Comparison of ENCODE assay signal across 12 cellular contexts in genomic region chr5:39427225-39427624, GRCh38. TPM values are rescaled to one million over a fixed set of nuclear protein-coding genes. Genes with fewer than 3 reads are reported as not detected.
DNase-seq lines count a peak whose midpoint lies in the region; ATAC-seq, FAIRE-seq and TF ChIP-seq lines count a peak whose summit lies in the region.
"Had no signal": no experiment of that assay in that cellular context is flagged by ENCODE, and none has a peak within 500 bp of the region (broad histone marks: within the 10 kb centered on the region; RNA-seq: fewer than 3 reads in every experiment).

No MANE protein-coding gene starts in this region.

- TF ChIP-seq EP300 in sigmoid colon (IDR thresholded peaks at IDR 0.05), result no peak

- intact Hi-C loops in sigmoid colon (cut with DNase I), result loop anchor here (5.0 kb wide), 1 partner anchor 50 kb away; no protein-coding TSS in a partner anchor

- WGBS in sigmoid colon, 2 donors, result 9 to 44% methylated on average over 3 of the region's 3 CpGs

- peak overlapping the region; percentile 48 to 91 (median 85) for H3K27ac ChIP-seq in sigmoid colon

- no peaks in the 10 kb centered on the region for H3K27me3 ChIP-seq in sigmoid colon
- H3K27me3 ChIP-seq: Peyer's patch had no signal

- peaks cover 0 to 30% (median 18%) of the 10 kb centered on the region in 4 donors for H3K4me1 ChIP-seq in sigmoid colon

- H3K4me3 ChIP-seq in fibroblast of the aortic adventitia (ENCODE audit: low read depth, low read length) (no peak overlapping the region), sigmoid colon (no peak overlapping the region)
- H3K4me3 ChIP-seq: lung, Peyer's patch had no signal

- no peaks in the 10 kb centered on the region for H3K9me3 ChIP-seq in sigmoid colon
- H3K9me3 ChIP-seq: Peyer's patch had no signal

- no peak for TF ChIP-seq POLR2A in sigmoid colon (IDR thresholded peaks at IDR 0.05)

- peak; percentile 48 for DNase-seq in ELR (ENCODE audit: low read depth)
- DNase-seq in fibroblast of the aortic adventitia (ENCODE audit: low read depth), result peak; percentile 62
- DNase-seq in sigmoid colon, result no peak
- DNase-seq in NCI-H146 treated with DMSO at 0.1 percent for 48 hours (lab: John Stamatoyannopoulos, UW; ENCODE audit: unreplicated experiment), result no peak
- DNase-seq: dorsolateral prefrontal cortex, Peyer's patch had no signal

- ATAC-seq in GM18868 (IDR thresholded peaks at IDR 0.05; ENCODE audit: unreplicated experiment) (no peak), HG03175 (IDR thresholded peaks at IDR 0.05; ENCODE audit: unreplicated experiment) (no peak), HG02678 (IDR thresholded peaks at IDR 0.05; ENCODE audit: unreplicated experiment) (no peak)
- ATAC-seq: activated naive CD4-positive, alpha-beta T cell treated with anti-CD3 and anti-CD28 coated beads, Interleukin-2, amount 50 U/mL, for 72 hours had no signal

- no peaks in the 10 kb centered on the region for H3K36me3 ChIP-seq in sigmoid colon
- H3K36me3 ChIP-seq: Peyer's patch had no signal

- TF ChIP-seq CTCF in fibroblast of the aortic adventitia (IDR thresholded peaks at IDR 0.05; ENCODE audit: insufficient read depth, low read length) (no peak), sigmoid colon (IDR thresholded peaks at IDR 0.05) (no peak)

- peak; percentile 95 for FAIRE-seq in TTC549 (lab: Jason Lieb, UNC)

RNA-seq across cellular contexts. Expression of gene DAB2, which starts 2.4 kb away (rescaled TPM):
- 217 and 1,070 TPM in 2 replicates for total RNA-seq in fibroblast of the aortic adventitia (ENCODE audit: low replicate concordance)
- total RNA-seq in sigmoid colon, result 10 to 100 TPM; 55.0 to 74.1 (median 59.9) TPM
- 10 to 100 TPM; 17.9 to 30.6 (median 20.8) TPM for polyA plus RNA-seq in sigmoid colon

Comparison
In these comparisons a context has a peak if more than half of its experiments do, and no peak if none do; other contexts are left out.
1. DNase-seq: peak in ELR (single experiment) and fibroblast of the aortic adventitia (single experiment); none in sigmoid colon (single experiment) and NCI-H146 treated with DMSO at 0.1 percent for 48 hours (single experiment).